Comparison of ENCODE assay signal across 11 cellular contexts in genomic region chr9:89493671-89494070, GRCh38. TPM values are rescaled to one million over a fixed set of nuclear protein-coding genes. Genes with fewer than 3 reads are reported as not detected.
DNase-seq lines count a peak whose midpoint lies in the region; ATAC-seq and TF ChIP-seq lines count a peak whose summit lies in the region.
"Had no signal": no experiment of that assay in that cellular context is flagged by ENCODE, and none has a peak within 500 bp of the region (broad histone marks: within the 10 kb centered on the region; RNA-seq: fewer than 3 reads in every experiment).

No MANE protein-coding gene starts in this region.

- no peaks in the 10 kb centered on the region for H3K36me3 ChIP-seq in CD8-positive, alpha-beta T cell (ENCODE audit: insufficient read depth, low read length)
- H3K36me3 ChIP-seq in HUES64 (ENCODE audit: insufficient read depth, low read length), result no peaks in the 10 kb centered on the region
- H3K36me3 ChIP-seq: upper lobe of left lung had no signal

- CTCF ChIA-PET in CD8-positive, alpha-beta T cell (lab: Charles Lee), result interaction anchor here (1.0 to 8.2 kb wide), 3 partner anchors 49 to 55 kb away, joined by 3 to 54 read pairs (median 3); no protein-coding TSS in a partner anchor
- CTCF ChIA-PET in RWPE1 (lab: Yijun Ruan, JAX), result no interaction called here

- peak overlapping the region; percentile 94 for H3K4me3 Mint-ChIP-seq in CD8-positive, alpha-beta T cell
- H3K4me3 Mint-ChIP-seq in activated naive CD8-positive, alpha-beta T cell, result peak overlapping the region; percentile 97
- H3K4me3 Mint-ChIP-seq in natural killer cell, result peak overlapping the region; percentile 93

- H3K9me3 Mint-ChIP-seq in CD8-positive, alpha-beta T cell, result no peaks in the 10 kb centered on the region
- H3K9me3 Mint-ChIP-seq in activated naive CD8-positive, alpha-beta T cell (ENCODE audit: low read depth), result no peaks in the 10 kb centered on the region
- no peaks in the 10 kb centered on the region for H3K9me3 Mint-ChIP-seq in natural killer cell

- H3K27me3 Mint-ChIP-seq in CD8-positive, alpha-beta T cell (ENCODE audit: low read depth), result no peaks in the 10 kb centered on the region
- H3K27me3 Mint-ChIP-seq in activated naive CD8-positive, alpha-beta T cell, result no peaks in the 10 kb centered on the region
- no peaks in the 10 kb centered on the region for H3K27me3 Mint-ChIP-seq in natural killer cell (ENCODE audit: low read depth in 2 of 2)

- H3K27ac Mint-ChIP-seq in CD8-positive, alpha-beta T cell, result peak overlapping the region; percentile 92
- peak overlapping the region; percentile 97 for H3K27ac Mint-ChIP-seq in activated naive CD8-positive, alpha-beta T cell
- H3K27ac Mint-ChIP-seq in natural killer cell, result peak overlapping the region; percentile 85 to 98

- peaks cover 84% of the 10 kb centered on the region for H3K4me1 ChIP-seq in CD8-positive, alpha-beta T cell (ENCODE audit: insufficient read depth, low read length)
- peaks cover 58% of the 10 kb centered on the region for H3K4me1 ChIP-seq in HUES64 (ENCODE audit: insufficient read depth, low read length)

- POLR2A ChIA-PET in CD8-positive, alpha-beta T cell (lab: Charles Lee), result interaction anchor here (0.7 kb wide), 1 partner anchor 55 kb away, joined by 3 read pairs; no protein-coding TSS in a partner anchor
- POLR2A ChIA-PET in RWPE1 (lab: Yijun Ruan, JAX; ENCODE audit: low non-redundant PET), result no interaction called here

- H3K36me3 Mint-ChIP-seq in CD8-positive, alpha-beta T cell, result peaks cover 47% of the 10 kb centered on the region
- peaks cover 17% of the 10 kb centered on the region for H3K36me3 Mint-ChIP-seq in activated naive CD8-positive, alpha-beta T cell
- H3K36me3 Mint-ChIP-seq in natural killer cell, result no peaks in the 10 kb centered on the region

- ATAC-seq in CD8-positive, alpha-beta T cell, result no peak
- ATAC-seq in natural killer cell (no peak), HG03097 (IDR thresholded peaks at IDR 0.05; ENCODE audit: low FRiP score, unreplicated experiment) (no peak)

- no peak overlapping the region for H3K9ac ChIP-seq in HUES64 (ENCODE audit: low read depth, low read length)

- peak overlapping the region; percentile 8 for H3K27ac ChIP-seq in CD8-positive, alpha-beta T cell (ENCODE audit: low read depth, low read length)
- H3K27ac ChIP-seq in HUES64 (ENCODE audit: low read depth, low read length) (peak overlapping the region; percentile 41; the same call in 1 of the 2 replicates), RWPE1 (no peak overlapping the region)
- H3K27ac ChIP-seq: upper lobe of left lung had no signal

- TF ChIP-seq CTCF in CD8-positive, alpha-beta T cell (IDR thresholded peaks at IDR 0.05), result no peak
- TF ChIP-seq CTCF in natural killer cell (IDR thresholded peaks at IDR 0.05), result no peak
- TF ChIP-seq CTCF in RWPE1 (conservative IDR thresholded peaks at IDR 0.05; ENCODE audit: low read depth), result no peak

- H3K4me3 ChIP-seq in CD8-positive, alpha-beta T cell (ENCODE audit: low read depth, low read length), result peak overlapping the region; percentile 82
- H3K4me3 ChIP-seq in HUES64 (ENCODE audit: low read length), result no peak overlapping the region
- H3K4me3 ChIP-seq: upper lobe of left lung had no signal

- no peak for DNase-seq in CD8-positive, alpha-beta T cell
- DNase-seq in natural killer cell (no peak), erythroblast (lab: John Stamatoyannopoulos, UW) (no peak), RWPE1 (ENCODE audit: low spot score) (no peak), COLO829 (ENCODE audit: low spot score) (no peak)
- DNase-seq: IMR-90, NCI-H1105, upper lobe of left lung had no signal

- TF ChIP-seq POLR2A in erythroblast (IDR thresholded peaks at IDR 0.05; ENCODE audit: low read length), result no peak

- H3K9me3 ChIP-seq in CD8-positive, alpha-beta T cell (ENCODE audit: low read length), result no peaks in the 10 kb centered on the region
- H3K9me3 ChIP-seq in HUES64 (ENCODE audit: insufficient read depth, low read depth, low read length), result no peaks in the 10 kb centered on the region
- H3K9me3 ChIP-seq: upper lobe of left lung had no signal

- intact Hi-C loops in CD8-positive, alpha-beta T cell (cut with DNase I, micrococcal nuclease), result loop anchor here in 1 of 2 experiments (1.0 kb wide), 1 partner anchor 9 kb away; no protein-coding TSS in a partner anchor
- intact Hi-C loops in natural killer cell (cut with micrococcal nuclease), result no loop called here

- WGBS in HUES64, result 69% methylated on average over 2 of the region's 2 CpGs

- no peaks in the 10 kb centered on the region for H3K27me3 ChIP-seq in CD8-positive, alpha-beta T cell (ENCODE audit: insufficient read depth, low read length)
- no peaks in the 10 kb centered on the region for H3K27me3 ChIP-seq in HUES64 (ENCODE audit: insufficient read depth, low read length)
- H3K27me3 ChIP-seq: upper lobe of left lung had no signal

- H3K4me1 Mint-ChIP-seq in CD8-positive, alpha-beta T cell (ENCODE audit: low read depth), result peaks cover 88% of the 10 kb centered on the region
- H3K4me1 Mint-ChIP-seq in activated naive CD8-positive, alpha-beta T cell (ENCODE audit: low read depth), result peaks cover 85% of the 10 kb centered on the region
- H3K4me1 Mint-ChIP-seq in natural killer cell, result peaks cover 87 to 93% of the 10 kb centered on the region in 2 donors

RNA-seq across cellular contexts. Expression of gene SEMA4D, which starts 4.2 kb away (rescaled TPM):
- 100 to 1,000 TPM; 286 to 305 TPM for total RNA-seq in CD8-positive, alpha-beta T cell
- 17.5 TPM for polyA plus RNA-seq in HUES64 (2013, experiment 1 of 2)
- polyA plus RNA-seq in HUES64 (2013, experiment 2 of 2), result 22.6 TPM
- total RNA-seq in natural killer cell, result 100 to 1,000 TPM; 354 to 448 (median 420) TPM
